Comparison of ENCODE assay signal across 15 cellular contexts in genomic region chr19:30326076-30326710, GRCh38. TPM values are rescaled to one million over a fixed set of nuclear protein-coding genes. Genes with fewer than 3 reads are reported as not detected.
"Had no signal": no experiment of that assay in that cellular context is flagged by ENCODE, and none has a peak within 500 bp of the region (broad histone marks: within the 10 kb centered on the region; RNA-seq: fewer than 3 reads in every experiment).

No MANE protein-coding gene starts in this region.

- H3K36me3 ChIP-seq: pancreas, SJSA1, tibial nerve had no signal

- ATAC-seq: activated CD4-positive, alpha-beta T cell treated with anti-CD3 and anti-CD28 coated beads for 36 hours; activated CD8-positive, alpha-beta T cell treated with anti-CD3 and anti-CD28 coated beads for 36 hours; left lobe of liver; pancreas had no signal

- H3K27ac Mint-ChIP-seq: activated CD4-positive, alpha-beta T cell treated with anti-CD3 and anti-CD28 coated beads for 36 hours; activated CD8-positive, alpha-beta T cell treated with anti-CD3 and anti-CD28 coated beads for 36 hours; activated naive CD4-positive, alpha-beta T cell treated with anti-CD3 and anti-CD28 coated beads, Interleukin-2, amount 10 ng/mL, durations not matched to agents 7 days and 5 days; dendritic cell treated with granulocyte-macrophage colony-stimulating factor and Interleukin-4, amounts not matched to agents 40 ng/mL and 50 ng/mL, for 4 days; nephron progenitor cell had no signal

- H3K4me2 ChIP-seq: smooth muscle cell had no signal

- H3K27me3 Mint-ChIP-seq: activated naive CD4-positive, alpha-beta T cell treated with anti-CD3 and anti-CD28 coated beads, Interleukin-2, amount 10 ng/mL, durations not matched to agents 7 days and 5 days; central memory CD8-positive, alpha-beta T cell; dendritic cell treated with granulocyte-macrophage colony-stimulating factor and Interleukin-4, amounts not matched to agents 40 ng/mL and 50 ng/mL, for 4 days had no signal

- DNase-seq: activated CD4-positive, alpha-beta T cell treated with anti-CD3 and anti-CD28 coated beads for 36 hours; activated CD8-positive, alpha-beta T cell treated with anti-CD3 and anti-CD28 coated beads for 36 hours; activated naive CD4-positive, alpha-beta T cell treated with anti-CD3 and anti-CD28 coated beads, Interleukin-2, amount 10 ng/mL, durations not matched to agents 7 days and 5 days; erythroblast; glutamatergic neuron; mesenchymal stem cell; nephron progenitor cell; pancreas had no signal

- H3K27me3 ChIP-seq: SJSA1, tibial nerve had no signal

- H3K9me3 Mint-ChIP-seq: central memory CD8-positive, alpha-beta T cell; dendritic cell treated with granulocyte-macrophage colony-stimulating factor and Interleukin-4, amounts not matched to agents 40 ng/mL and 50 ng/mL, for 4 days; nephron progenitor cell had no signal

- H3K4me1 Mint-ChIP-seq: activated CD4-positive, alpha-beta T cell treated with anti-CD3 and anti-CD28 coated beads for 36 hours; activated naive CD4-positive, alpha-beta T cell treated with anti-CD3 and anti-CD28 coated beads, Interleukin-2, amount 10 ng/mL, durations not matched to agents 7 days and 5 days; central memory CD8-positive, alpha-beta T cell; nephron progenitor cell had no signal

- H3K36me3 Mint-ChIP-seq: activated naive CD4-positive, alpha-beta T cell treated with anti-CD3 and anti-CD28 coated beads, Interleukin-2, amount 10 ng/mL, durations not matched to agents 7 days and 5 days had no signal

- H3K4me1 ChIP-seq: pancreas, SJSA1 had no signal

- H3K27ac ChIP-seq: pancreas, SJSA1, VCaP had no signal

- H3K4me3 ChIP-seq: pancreas, SJSA1, smooth muscle cell, tibial nerve had no signal

- H3K4me3 Mint-ChIP-seq: activated CD4-positive, alpha-beta T cell treated with anti-CD3 and anti-CD28 coated beads for 36 hours; activated CD8-positive, alpha-beta T cell treated with anti-CD3 and anti-CD28 coated beads for 36 hours; activated naive CD4-positive, alpha-beta T cell treated with anti-CD3 and anti-CD28 coated beads, Interleukin-2, amount 10 ng/mL, durations not matched to agents 7 days and 5 days; central memory CD8-positive, alpha-beta T cell; dendritic cell treated with granulocyte-macrophage colony-stimulating factor and Interleukin-4, amounts not matched to agents 40 ng/mL and 50 ng/mL, for 4 days; nephron progenitor cell had no signal

- H3K9me3 ChIP-seq: pancreas, SJSA1, tibial nerve had no signal

RNA-seq across cellular contexts. Expression of gene ZNF536, which starts 46.0 kb away (rescaled TPM):
- total RNA-seq: activated CD4-positive, alpha-beta T cell treated with anti-CD3 and anti-CD28 coated beads for 36 hours; activated CD8-positive, alpha-beta T cell treated with anti-CD3 and anti-CD28 coated beads for 36 hours; left lobe of liver; smooth muscle cell had no signal
